ENCODE assay signal across 31 cellular contexts in the genomic region with DNA sequence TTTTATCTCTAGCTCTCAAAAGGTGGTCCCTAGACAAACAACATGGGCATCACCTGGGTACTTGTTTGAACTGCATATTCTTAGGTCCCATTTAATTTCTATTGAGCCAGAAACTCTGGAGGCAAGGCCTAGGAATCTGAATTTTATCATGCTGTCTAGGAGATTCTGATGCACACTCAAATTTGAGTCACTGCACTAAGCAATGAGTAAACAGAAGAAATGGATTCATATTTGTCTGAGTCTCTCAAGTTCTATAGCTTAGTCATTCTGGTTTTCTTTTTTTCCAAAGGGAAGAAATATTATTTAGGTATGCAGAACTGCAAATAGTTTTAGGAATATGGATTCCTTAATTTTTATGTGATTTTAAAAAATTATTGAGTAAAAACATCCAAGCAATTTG.
DNase-seq lines count a peak whose midpoint lies in the region; ATAC-seq, FAIRE-seq and TF ChIP-seq lines count a peak whose summit lies in the region.
"Had no signal": no experiment of that assay in that cellular context is flagged by ENCODE, and none has a peak within 500 bp of the region (broad histone marks: within the 10 kb centered on the region; RNA-seq: fewer than 3 reads in every experiment).

No MANE protein-coding gene starts in this region.

- peaks cover 6% of the 10 kb centered on the region for H3F3A ChIP-seq in SK-N-SH (replicated peaks; ENCODE audit: insufficient read depth)

- H3K27ac ChIP-seq in A549 = peak overlapping the region in 1 of 2 experiments; percentile 52; a peak in 1 of 6 replicates
- H3K27ac ChIP-seq in SK-N-SH (ENCODE audit: low read depth in 2 of 2, low read length in 1 of 2) = peak overlapping the region in 1 of 2 experiments; percentile 16; a peak in 2 of 4 replicates
- H3K27ac ChIP-seq: cardiac muscle cell, colonic mucosa, gastrocnemius medialis, suprapubic skin, upper lobe of left lung had no signal

- FAIRE-seq in A549 (lab: Jason Lieb, UNC) (peak; percentile 80), H54 (lab: Jason Lieb, UNC) (peak; percentile 64)

- TF ChIP-seq RAD21 in A549 (conservative IDR thresholded peaks at IDR 0.05 in 1 of 2, IDR thresholded peaks at IDR 0.05 in 1 of 2) (no peak), SK-N-SH (IDR thresholded peaks at IDR 0.05; ENCODE audit: low read length) (no peak)

- TF ChIP-seq CTCF in A549 (IDR thresholded peaks at IDR 0.05) (no peak), SK-N-SH (IDR thresholded peaks at IDR 0.05) (no peak), fibroblast of the aortic adventitia (IDR thresholded peaks at IDR 0.05; ENCODE audit: insufficient read depth, low read length) (no peak)

- POLR2A ChIA-PET in A549 (lab: Yijun Ruan, JAX) (no interaction called here), SK-N-SH (lab: Yijun Ruan, JAX) (no interaction called here)

- H3K4me1 ChIP-seq in A549 = peaks cover 26% of the 10 kb centered on the region
- peaks cover 0 to 4% of the 10 kb centered on the region in 2 experiments; a peak in 1 of 4 replicates for H3K4me1 ChIP-seq in SK-N-SH (ENCODE audit: control insufficient read depth in 1 of 2, insufficient read depth in 2 of 2, low read depth in 1 of 2, low read length in 1 of 2)
- H3K4me1 ChIP-seq: colonic mucosa, gastrocnemius medialis, suprapubic skin, upper lobe of left lung had no signal

- H3K36me3 ChIP-seq in SK-N-SH (replicated peaks in 1 of 2; ENCODE audit: control insufficient read depth in 1 of 2, insufficient read depth in 2 of 2, low read length in 1 of 2) = peaks cover 8 to 31% of the 10 kb centered on the region in 2 experiments
- H3K36me3 ChIP-seq: colonic mucosa, gastrocnemius medialis, suprapubic skin, upper lobe of left lung had no signal

- H3K9ac ChIP-seq in SK-N-SH = no peak overlapping the region

- CTCF ChIA-PET in A549 (lab: Yijun Ruan, JAX) (no interaction called here), SK-N-SH (lab: Yijun Ruan, JAX) (interaction anchor here (0.7 kb wide), 1 partner anchor 1033 kb away, joined by 3 read pairs; no protein-coding TSS in a partner anchor)

- H3K4me2 ChIP-seq in A549 (peak overlapping the region; percentile 58), SK-N-SH (no peak overlapping the region)

- H2AFZ ChIP-seq in SK-N-SH (ENCODE audit: low read depth) = no peak overlapping the region

- DNase-seq in A549 (ENCODE audit: low read depth in 1 of 2, low spot score in 1 of 2) (peak in 1 of 2 experiments; percentile 21), H54 (ENCODE audit: insufficient read length, low spot score) (no peak), SK-N-SH (no peak), fibroblast of the aortic adventitia (ENCODE audit: low read depth) (peak; percentile 26), DMS153 treated with DMSO at 0.1 percent for 48 hours (lab: John Stamatoyannopoulos, UW; ENCODE audit: unreplicated experiment) (no peak), NCI-H146 treated with DMSO at 0.1 percent for 48 hours (lab: John Stamatoyannopoulos, UW; ENCODE audit: unreplicated experiment) (no peak), left ventricle myocardium superior (no peak)
- DNase-seq in stimulated activated CD4-positive, alpha-beta T cell treated with anti-CD3 and anti-CD28 coated beads, Interleukin-12 subunit alpha, Interleukin-12 subunit beta, amount 100 ng/mL, for 4 hours = no peak
- DNase-seq: activated gamma-delta T cell; activated naive CD8-positive, alpha-beta T cell treated with anti-CD3 and anti-CD28 coated beads for 36 hours; activated T-cell treated with anti-CD3 and anti-CD28 coated beads, Interleukin-2, amount 50 U/mL, for 4 hours; aorta; CD4-positive, alpha-beta memory T cell; colonic mucosa; effector CD8-positive, alpha-beta T cell; gastrocnemius medialis; hippocampal formation; Kasumi-1; mucosa of descending colon; MV-4-11; NCI-H1436 treated with DMSO at 0.1 percent for 48 hours; NCI-H748 treated with DMSO at 0.1 percent for 48 hours; occipital lobe; upper lobe of left lung had no signal

- ATAC-seq in A549 (peak in 1 of 2 experiments; percentile 58; a peak in 2 of 6 replicates), left ventricle myocardium superior (no peak)
- ATAC-seq: activated T-cell treated with anti-CD3 and anti-CD28 coated beads, Interleukin-2, amount 50 U/mL, for 4 hours; gastrocnemius medialis; HCT116; mucosa of descending colon; natural killer cell treated with Interleukin-12 subunit alpha and Interleukin-12 subunit beta and Interleukin-15 and Interleukin-18, amount 100 ng/mL, for 72 hours; stimulated activated memory B cell treated with anti-CD40 and anti-IgM and Interleukin-4, amounts not matched to agents 10 μg/mL and 1 μg/mL and 100 μg/mL, for 72 hours; WTC11 had no signal

- intact Hi-C loops in left ventricle myocardium superior (cut with micrococcal nuclease) = no loop called here

- H3K4me3 ChIP-seq in A549 (no peak overlapping the region), SK-N-SH (ENCODE audit: low read depth in 2 of 2, low read length in 1 of 2) (no peak overlapping the region), fibroblast of the aortic adventitia (ENCODE audit: low read depth, low read length) (no peak overlapping the region)
- H3K4me3 ChIP-seq: cardiac muscle cell, colonic mucosa, gastrocnemius medialis, lung, mucosa of descending colon, suprapubic skin, upper lobe of left lung had no signal

- H3K79me2 ChIP-seq in SK-N-SH (ENCODE audit: insufficient read depth) = no peaks in the 10 kb centered on the region

- H3K9me3 ChIP-seq in A549 = no peaks in the 10 kb centered on the region
- no peaks in the 10 kb centered on the region for H3K9me3 ChIP-seq in SK-N-SH
- H3K9me3 ChIP-seq: colonic mucosa, gastrocnemius medialis, mucosa of descending colon, suprapubic skin, upper lobe of left lung had no signal

- no peak for TF ChIP-seq EP300 in A549 (IDR thresholded peaks at IDR 0.05)
- TF ChIP-seq EP300 in SK-N-SH (IDR thresholded peaks at IDR 0.05; ENCODE audit: borderline replicate concordance in 1 of 2, low read depth in 1 of 2, low read length in 1 of 2) = no peak

- H3K27me3 ChIP-seq in SK-N-SH (ENCODE audit: insufficient read depth) = no peaks in the 10 kb centered on the region
- H3K27me3 ChIP-seq: cardiac muscle cell, colonic mucosa, gastrocnemius medialis, suprapubic skin, upper lobe of left lung had no signal

- TF ChIP-seq POLR2A in A549 (IDR thresholded peaks at IDR 0.05; ENCODE audit: low read length) (no peak), H54 (IDR thresholded peaks at IDR 0.05; ENCODE audit: low read depth, low read length) (no peak)

- no peaks in the 10 kb centered on the region for H4K20me1 ChIP-seq in SK-N-SH (ENCODE audit: insufficient read depth)

- H3K9me2 ChIP-seq in SK-N-SH = no peaks in the 10 kb centered on the region

TF ChIP-seq in A549, 52 proteins besides CTCF, POLR2A, EP300 and RAD21:
- peak; percentile 53 for TF ChIP-seq JUNB (IDR thresholded peaks at IDR 0.05)
- TF ChIP-seq FOSL2 (IDR thresholded peaks at IDR 0.05) = no peak
- peak; percentile 61 for TF ChIP-seq FOSL2 (CRISPR knock-in tag; IDR thresholded peaks at IDR 0.05)
- TF ChIP-seq NPAS2 (CRISPR knock-in tag; IDR thresholded peaks at IDR 0.05; ENCODE audit: borderline replicate concordance) = no peak

TF ChIP-seq in SK-N-SH, 30 proteins besides CTCF, POLR2A, EP300 and RAD21:
- TF ChIP-seq, protein P1, sequence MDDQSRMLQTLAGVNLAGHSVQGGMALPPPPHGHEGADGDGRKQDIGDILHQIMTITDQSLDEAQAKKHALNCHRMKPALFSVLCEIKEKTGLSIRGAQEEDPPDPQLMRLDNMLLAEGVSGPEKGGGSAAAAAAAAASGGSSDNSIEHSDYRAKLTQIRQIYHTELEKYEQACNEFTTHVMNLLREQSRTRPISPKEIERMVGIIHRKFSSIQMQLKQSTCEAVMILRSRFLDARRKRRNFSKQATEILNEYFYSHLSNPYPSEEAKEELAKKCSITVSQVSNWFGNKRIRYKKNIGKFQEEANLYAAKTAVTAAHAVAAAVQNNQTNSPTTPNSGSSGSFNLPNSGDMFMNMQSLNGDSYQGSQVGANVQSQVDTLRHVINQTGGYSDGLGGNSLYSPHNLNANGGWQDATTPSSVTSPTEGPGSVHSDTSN (IDR thresholded peaks at IDR 0.05) = 0 out of 2 replicates have a peak, but pooled peaks have one; percentile 7
- peak; percentile 64; the same call in 1 of the 2 replicates for TF ChIP-seq FOSL2 (IDR thresholded peaks at IDR 0.05; ENCODE audit: borderline replicate concordance, low read depth)
- TF ChIP-seq FOXM1 (IDR thresholded peaks at IDR 0.05; ENCODE audit: low read depth) = no peak
- TF ChIP-seq TCF12 (IDR thresholded peaks at IDR 0.05) = peak; percentile 44
- peak; percentile 34 for TF ChIP-seq JUND (IDR thresholded peaks at IDR 0.05)
